8 cellular contexts compared by ENCODE assay signal in the genomic region with DNA sequence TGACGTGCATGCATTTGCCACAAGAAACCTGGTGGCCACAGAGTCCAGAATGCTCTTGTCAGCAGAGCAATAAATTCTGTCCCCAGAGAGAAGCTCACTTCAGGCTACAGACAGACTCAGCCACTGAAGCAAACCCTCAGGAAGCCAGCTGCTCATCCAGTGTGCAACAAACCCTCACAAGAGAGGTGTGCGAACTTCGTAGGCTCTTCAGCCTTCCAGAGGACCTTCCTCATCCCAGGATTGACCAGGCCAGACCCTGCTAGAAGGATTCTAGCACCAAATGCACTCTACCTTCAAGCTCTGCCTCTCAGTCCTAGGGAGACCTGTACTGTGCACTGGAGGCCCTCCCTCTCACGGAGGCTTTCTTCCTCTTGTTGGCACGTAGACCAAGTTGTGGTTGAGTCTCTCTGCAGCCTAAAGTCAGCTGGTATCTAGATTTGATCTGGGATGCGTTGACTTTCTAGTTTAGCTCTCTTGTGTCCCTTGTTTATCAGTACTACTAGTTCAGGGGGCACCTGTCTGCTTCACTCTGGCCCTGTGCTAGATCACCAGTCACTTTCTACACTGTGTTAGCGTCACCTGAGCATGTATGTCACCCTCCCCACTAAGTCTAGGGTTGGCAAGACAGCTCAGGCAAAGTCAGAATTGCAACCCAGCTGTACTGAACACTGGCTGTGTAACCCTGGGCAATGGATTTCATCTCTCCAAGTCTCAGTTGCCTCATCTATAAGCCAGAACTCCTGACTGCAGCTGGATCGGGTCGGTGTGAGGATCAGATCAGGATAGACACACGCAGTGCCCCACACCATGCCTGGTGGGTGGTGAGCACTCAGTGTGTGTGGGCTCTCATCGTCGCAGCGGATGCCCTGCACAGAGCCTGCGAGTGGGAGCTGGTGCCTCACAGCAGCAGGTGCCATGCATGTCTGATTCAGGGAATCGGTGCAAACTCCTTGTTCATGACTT. TPM values are rescaled to one million over a fixed set of nuclear protein-coding genes. Genes with fewer than 3 reads are reported as not detected.
DNase-seq lines count a peak whose midpoint lies in the region; ATAC-seq, FAIRE-seq and TF ChIP-seq lines count a peak whose summit lies in the region.

No MANE protein-coding gene starts in this region.

- H2BK5ac ChIP-seq in H1 (ENCODE audit: low read depth, low read length), result no peak overlapping the region

- in situ Hi-C loops in gastrocnemius medialis (cut with MboI; ENCODE audit: low sequenced_read_pairs in 4 of 4), result no loop called here

- no peaks in the 10 kb centered on the region for H3K9me2 ChIP-seq in PC-3 (replicated peaks; ENCODE audit: low read length)

- no peak overlapping the region for H2BK120ac ChIP-seq in H1 (replicated peaks; ENCODE audit: low read depth, low read length)

- H3K18ac ChIP-seq in H1 (ENCODE audit: extremely low read depth, low read length), result no peak overlapping the region

- H3K56ac ChIP-seq in H1 (replicated peaks; ENCODE audit: insufficient read length, low read depth, low read length), result no peak overlapping the region

- H3K4me2 ChIP-seq in BLaER1, result peak overlapping the region; percentile 91
- no peak overlapping the region for H3K4me2 ChIP-seq in H1 (ENCODE audit: insufficient read depth in 1 of 2, low read depth in 2 of 2, low read length in 2 of 2)
- no peak overlapping the region for H3K4me2 ChIP-seq in PC-3 (ENCODE audit: low read length)

- no peak overlapping the region for H2BK15ac ChIP-seq in H1 (ENCODE audit: low read length)

- CTCF ChIA-PET in H1 (lab: Charles Lee; ENCODE audit: partially characterized antibody) (interaction anchor here (0.9 to 12.4 kb wide), 13 partner anchors 9 to 163 kb away, joined by 3 to 134 read pairs (median 3); no protein-coding TSS in a partner anchor), PC-3 (lab: Charles Lee) (no interaction called here)

- H2AFZ ChIP-seq in H1 (ENCODE audit: low read length) (no peak overlapping the region; the same call in 1 of the 2 replicates), PC-3 (ENCODE audit: low read length) (no peak overlapping the region)

- TF ChIP-seq RAD21 in H1 (IDR thresholded peaks at IDR 0.05 in 1 of 2, conservative IDR thresholded peaks at IDR 0.05 in 1 of 2; ENCODE audit: low read depth in 2 of 2, low read length in 2 of 2), result no peak

- peak overlapping the region; percentile 58 for H4K91ac ChIP-seq in H1 (replicated peaks; ENCODE audit: insufficient read length, low read length)

- TF ChIP-seq EP300 in H1 (IDR thresholded peaks at IDR 0.05; ENCODE audit: borderline replicate concordance in 1 of 2, low read depth in 2 of 2, low read length in 2 of 2), result no peak

- no peaks in the 10 kb centered on the region for H3F3A ChIP-seq in PC-3 (ENCODE audit: low read length, unreplicated experiment)

- BruUV-seq in PC-3 (replicated peaks; lab: Mats Ljungman, UMichigan), result no TSS peak

- TF ChIP-seq CTCF in H1 (IDR thresholded peaks at IDR 0.05; ENCODE audit: control extremely low read depth in 1 of 3, insufficient read depth in 1 of 3, low read depth in 1 of 3, low read length in 3 of 3) (no peak), gastrocnemius medialis (IDR thresholded peaks at IDR 0.05 in 4 of 5, conservative IDR thresholded peaks at IDR 0.05 in 1 of 5) (no peak), PC-3 (conservative IDR thresholded peaks at IDR 0.05; ENCODE audit: low read depth, low read length) (no peak)

- H4K8ac ChIP-seq in H1 (ENCODE audit: extremely low read depth, insufficient read depth, low read length), result no peak overlapping the region

- H3K9ac ChIP-seq in BLaER1 (no peak overlapping the region), H1 (replicated peaks in 1 of 4; ENCODE audit: extremely low read depth in 1 of 4, low read depth in 3 of 4, low read length in 3 of 4) (no peak overlapping the region), PC-3 (ENCODE audit: low read length) (no peak overlapping the region)

- H2AK5ac ChIP-seq in H1 (ENCODE audit: low read depth, low read length), result no peak overlapping the region

- H3K4me1 ChIP-seq in BLaER1 (peaks cover 63% of the 10 kb centered on the region), H1 (replicated peaks in 1 of 4; ENCODE audit: control insufficient read depth in 3 of 4, insufficient read depth in 4 of 4, low read length in 3 of 4) (0 out of 7 replicates have a peak, but pooled peaks cover 0 to 2% (median 0%) of the 10 kb centered on the region in 4 experiments), gastrocnemius medialis (peaks cover 0 to 2% of the 10 kb centered on the region in 2 donors), PC-3 (ENCODE audit: insufficient read depth, low read length) (0 out of 2 replicates have a peak, but pooled peaks cover 4% of the 10 kb centered on the region)

- no peaks in the 10 kb centered on the region for H3K79me2 ChIP-seq in H1 (ENCODE audit: control insufficient read depth in 1 of 2, insufficient read depth in 2 of 2, low read length in 2 of 2)
- H3K79me2 ChIP-seq in PC-3 (ENCODE audit: low read length), result no peaks in the 10 kb centered on the region

- no peak overlapping the region for H3K14ac ChIP-seq in H1 (ENCODE audit: insufficient read length)

- H4K20me1 ChIP-seq in BLaER1 (peaks cover 10% of the 10 kb centered on the region; the same call in 1 of the 2 replicates), H1 (replicated peaks in 1 of 2; ENCODE audit: control insufficient read depth in 1 of 2, insufficient read depth in 2 of 2, low read length in 2 of 2) (no peaks in the 10 kb centered on the region), PC-3 (ENCODE audit: low read length) (no peaks in the 10 kb centered on the region)

- H3K4ac ChIP-seq in H1 (replicated peaks; ENCODE audit: insufficient read length, low read depth, low read length), result no peak overlapping the region

- POLR2A ChIA-PET in H1 (lab: Charles Lee; ENCODE audit: partially characterized antibody), result no interaction called here
- POLR2A ChIA-PET in PC-3 (lab: Charles Lee; ENCODE audit: unreplicated experiment), result interaction anchor here (0.7 kb wide), 1 partner anchor 10 kb away, joined by 4 read pairs; no protein-coding TSS in a partner anchor

- no peak overlapping the region for H4K5ac ChIP-seq in H1 (ENCODE audit: insufficient read length, low read depth, low read length)

- H3K23ac ChIP-seq in H1 (ENCODE audit: insufficient read length), result no peak overlapping the region

- intact Hi-C loops in gastrocnemius medialis (cut with DNase I; ENCODE audit: low total_unique reads) (no loop called here), PC-3 (cut with micrococcal nuclease) (loop anchor here (10.0 kb wide), 1 partner anchor 104 kb away; no protein-coding TSS in a partner anchor)

- H3K27me3 ChIP-seq in BLaER1 (no peaks in the 10 kb centered on the region), H1 (replicated peaks in 1 of 4; ENCODE audit: control insufficient read depth in 3 of 4, extremely low read depth in 1 of 4, insufficient read depth in 3 of 4, low read length in 3 of 4) (no peaks in the 10 kb centered on the region), gastrocnemius medialis (peaks cover 0 to 3% (median 1%) of the 10 kb centered on the region in 3 donors), PC-3 (ENCODE audit: low read length) (peaks cover 74% of the 10 kb centered on the region)

- FAIRE-seq in H1 (lab: Jason Lieb, UNC), result no peak

- H3K36me3 ChIP-seq in BLaER1 (no peaks in the 10 kb centered on the region), H1 (ENCODE audit: control insufficient read depth in 2 of 4, insufficient read depth in 4 of 4, low read length in 3 of 4) (no peaks in the 10 kb centered on the region), gastrocnemius medialis (no peaks in the 10 kb centered on the region), PC-3 (ENCODE audit: low read depth, low read length) (no peaks in the 10 kb centered on the region)

- H3K9me3 ChIP-seq in BLaER1 (no peaks in the 10 kb centered on the region), H1 (ENCODE audit: insufficient read depth in 2 of 2, low read depth in 1 of 2, low read length in 1 of 2) (no peaks in the 10 kb centered on the region), gastrocnemius medialis (no peaks in the 10 kb centered on the region), PC-3 (ENCODE audit: low read length) (no peaks in the 10 kb centered on the region)

- H3K27ac ChIP-seq in BLaER1, result 0 out of 2 replicates have a peak overlapping the region, but pooled peaks have one; percentile 41
- H3K27ac ChIP-seq in H1 (ENCODE audit: low read depth, low read length), result no peak overlapping the region
- no peak overlapping the region for H3K27ac ChIP-seq in gastrocnemius medialis
- no peak overlapping the region for H3K27ac ChIP-seq in PC-3 (ENCODE audit: low read length)

- 87% methylated on average over 15 of the region's 15 CpGs; no CpG with 5 or more reads in 1 of the 2 experiments for WGBS in H1 (ENCODE audit: extremely low coverage in 1 of 2, insufficient coverage in 1 of 2, insufficient read length in 1 of 2, insufficient replicate concordance in 2 of 2, low coverage in 1 of 2, low lambda C conversion rate in 2 of 2, missing lambda C conversion rate in 1 of 2), 2 experiments

- H3K79me1 ChIP-seq in H1 (ENCODE audit: low read depth, low read length), result no peaks in the 10 kb centered on the region; the same call in 1 of the 2 replicates

- no peak overlapping the region for H2BK20ac ChIP-seq in H1 (ENCODE audit: low read length)

- ATAC-seq in GM21576 (IDR thresholded peaks at IDR 0.05; ENCODE audit: unreplicated experiment), result peak; percentile 42
- no peak for ATAC-seq in gastrocnemius medialis
- no peak for ATAC-seq in HG03442 (IDR thresholded peaks at IDR 0.05; ENCODE audit: unreplicated experiment)
- ATAC-seq in PC-3, result no peak
- ATAC-seq in HG02852 (IDR thresholded peaks at IDR 0.05; ENCODE audit: unreplicated experiment), result no peak

- H2BK12ac ChIP-seq in H1 (ENCODE audit: low read depth, low read length), result no peak overlapping the region

- H3K4me3 ChIP-seq in BLaER1 (0 out of 2 replicates have a peak overlapping the region, but pooled peaks have one; percentile 25), H1 (ENCODE audit: extremely low read depth in 1 of 4, insufficient read depth in 2 of 4, low read depth in 3 of 4, low read length in 4 of 4) (no peak overlapping the region), gastrocnemius medialis (no peak overlapping the region), PC-3 (ENCODE audit: low read length) (no peak overlapping the region)

- TF ChIP-seq POLR2A in H1 (IDR thresholded peaks at IDR 0.05; ENCODE audit: control extremely low read depth in 1 of 2, low read depth in 2 of 2, low read length in 2 of 2) (no peak), gastrocnemius medialis (IDR thresholded peaks at IDR 0.05) (no peak)

- DNase-seq in T-helper 9 cell (peak; percentile 19), H1 (ENCODE audit: low read depth in 1 of 2, low spot score in 2 of 2) (peak in 1 of 2 experiments; percentile 32), gastrocnemius medialis (no peak), PC-3 (no peak)

- H3K23me2 ChIP-seq in H1 (ENCODE audit: low read depth, low read length), result no peaks in the 10 kb centered on the region

RNA-seq across cellular contexts. Expression of gene TMPRSS13, which starts 22.1 kb away (rescaled TPM):
- 0.29 and 0.61 TPM in 2 replicates for total RNA-seq in H1 (2021; fragmentation: NEBNext Ultra II Directional; extraction: Animal tissue kit (Norgen Biotek cat#: 25700))
- polyA plus RNA-seq in H1 (2011; rRNA removed), result 0.79 and 1.0 TPM in 2 replicates
- polyA plus RNA-seq in H1 (2011; cell fraction: cytosol; rRNA removed), result 0.88 TPM
- polyA plus RNA-seq in H1 (2011; cell fraction: nucleus; rRNA removed), result 1.5 TPM
- polyA plus RNA-seq in H1 (2012, experiment 1 of 2), result 0.26 to 0.66 TPM (median 0.36 TPM) in 4 replicates
- 0.52 TPM for polyA plus RNA-seq in H1 (2012, experiment 2 of 2)
- 0.32 TPM for polyA plus RNA-seq in H1 (2013, experiment 1 of 2)
- 0.40 TPM for polyA plus RNA-seq in H1 (2013, experiment 2 of 2)
- 0.54 and 0.98 TPM in 2 replicates for polyA minus RNA-seq in H1 (2011; rRNA and poly(A)+ RNA removed)
- 0.73 TPM for polyA minus RNA-seq in H1 (2011; cell fraction: cytosol; rRNA and poly(A)+ RNA removed)
- polyA minus RNA-seq in H1 (2011; cell fraction: nucleus; rRNA and poly(A)+ RNA removed), result 1.3 TPM
- total RNA-seq in gastrocnemius medialis (not detected), PC-3 (2014; rRNA removed) (2.2 and 2.9 TPM in 2 replicates)

RNA-seq across cellular contexts. Expression of gene IL10RA, which starts 34.9 kb away (rescaled TPM):
- total RNA-seq in H1 (2021; fragmentation: NEBNext Ultra II Directional; extraction: Animal tissue kit (Norgen Biotek cat#: 25700)), result 0.11 and 0.31 TPM in 2 replicates
- polyA plus RNA-seq in H1 (2011; rRNA removed), result 0.05 and 0.16 TPM in 2 replicates
- 0.06 TPM for polyA plus RNA-seq in H1 (2011; cell fraction: cytosol; rRNA removed)
- polyA plus RNA-seq in H1 (2011; cell fraction: nucleus; rRNA removed), result 0.66 TPM
- polyA plus RNA-seq in H1 (2012, experiment 1 of 2), result 0.05 TPM in 1 of 4 replicates, not detected in the others
- 0.09 TPM for polyA plus RNA-seq in H1 (2012, experiment 2 of 2)
- polyA plus RNA-seq in H1 (2013, experiment 1 of 2), result 0.14 TPM
- polyA plus RNA-seq in H1 (2013, experiment 2 of 2), result 0.15 TPM
- polyA minus RNA-seq in H1 (2011; rRNA and poly(A)+ RNA removed), result 0.09 TPM in 1 of 2 replicates, not detected in the other
- polyA minus RNA-seq in H1 (2011; cell fraction: cytosol; rRNA and poly(A)+ RNA removed), result not detected
- polyA minus RNA-seq in H1 (2011; cell fraction: nucleus; rRNA and poly(A)+ RNA removed), result 0.40 TPM
- total RNA-seq in gastrocnemius medialis (1 to 10 TPM in 3 of 4 donors, under 1 TPM in 1; 0.73 to 5.5 (median 2.2) TPM), PC-3 (2014; rRNA removed) (not detected in 2 replicates)
